ENCODE assay signal across 23 cellular contexts in genomic region chr10:88507380-88507779, GRCh38.
"Had no signal": no experiment of that assay in that cellular context is flagged by ENCODE, and none has a peak within 500 bp of the region (broad histone marks: within the 10 kb centered on the region; RNA-seq: fewer than 3 reads in every experiment).

No MANE protein-coding gene starts in this region.

- H3K27ac ChIP-seq: PC-9 had no signal

- H3K4me3 ChIP-seq: K562, PC-9 had no signal

- H3K4me2 ChIP-seq: PC-9 had no signal

- H2AFZ ChIP-seq: PC-9 had no signal

- ATAC-seq: activated naive CD4-positive, alpha-beta T cell treated with anti-CD3 and anti-CD28 coated beads, Interleukin-2, amount 50 U/mL, for 72 hours; activated naive CD8-positive, alpha-beta T cell treated with anti-CD3 and anti-CD28 coated beads, Interleukin-2, amount 50 U/mL, for 24 hours; activated T-cell treated with anti-CD3 and anti-CD28 coated beads, Interleukin-2, amount 50 U/mL, for 4 hours; K562 had no signal

- DNase-seq: activated B cell treated with CpG ODN at 0.5 μM for 24 hours; activated CD4-positive, alpha-beta memory T cell treated with anti-CD3 and anti-CD28 coated beads for 36 hours; activated CD4-positive, alpha-beta T cell treated with anti-CD3 and anti-CD28 coated beads for 1 hour; activated CD4-positive, alpha-beta T cell treated with anti-CD3 and anti-CD28 coated beads, Interleukin-2, amount 10 ng/mL, durations not matched to agents 7 days and 5 days; activated CD8-positive, alpha-beta memory T cell treated with anti-CD3 and anti-CD28 coated beads for 24 hours; activated effector memory CD4-positive, alpha-beta T cell treated with anti-CD3 and anti-CD28 coated beads, Interleukin-2, amount 50 U/mL, for 16 hours; activated naive CD4-positive, alpha-beta T cell treated with Interleukin-2 at 50 U/mL for 16 hours; activated naive CD8-positive, alpha-beta T cell treated with anti-CD3 and anti-CD28 coated beads, Interleukin-2, amount 50 U/mL, for 24 hours; activated T-cell treated with anti-CD3 and anti-CD28 coated beads, Interleukin-2, amount 50 U/mL, for 4 hours; amygdala; Karpas-422; MM.1S; NCI-H1105; NCI-H1436; NCI-H187; NCI-H2081 treated with DMSO at 0.1 percent for 48 hours; NCI-H345; NCI-H510A; NK-92 treated with Interleukin-12 subunit alpha and Interleukin-12 subunit beta, amount 100 ng/mL, for 24 hours; PC-9; SHP77 treated with DMSO at 0.1 percent for 48 hours had no signal
